ENCODE assay signal across 18 cellular contexts in the genomic region with DNA sequence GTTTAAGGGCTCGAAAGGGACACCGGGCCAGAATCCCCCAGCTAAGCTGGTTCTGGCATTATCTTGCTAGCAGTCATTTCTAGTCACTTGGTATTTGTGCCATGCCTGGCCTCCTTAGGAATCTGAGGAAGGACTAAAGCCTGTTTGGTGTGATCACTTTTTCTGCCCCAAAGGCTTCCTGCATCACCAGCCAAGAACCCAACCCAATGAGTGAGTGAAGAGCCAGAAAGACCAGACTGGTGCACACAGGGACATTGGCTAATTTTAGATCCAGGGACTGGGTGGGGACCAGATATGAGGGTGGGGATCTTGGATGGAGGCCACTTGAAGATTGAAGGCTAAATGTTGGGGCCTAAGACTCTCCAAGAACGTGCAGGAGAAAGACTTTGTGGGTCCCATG.
"Had no signal": no experiment of that assay in that cellular context is flagged by ENCODE, and none has a peak within 500 bp of the region (broad histone marks: within the 10 kb centered on the region; RNA-seq: fewer than 3 reads in every experiment).

No MANE protein-coding gene starts in this region.

- H3K27ac ChIP-seq: colonic mucosa, dorsolateral prefrontal cortex, thyroid gland had no signal

- H3K9me3 ChIP-seq: colonic mucosa, thyroid gland had no signal

- ATAC-seq: activated CD8-positive, alpha-beta T cell treated with anti-CD3 and anti-CD28 coated beads, Interleukin-2, amount 10 ng/mL, durations not matched to agents 7 days and 5 days; stimulated activated naive CD8-positive, alpha-beta T cell treated with anti-CD3 and anti-CD28 coated beads, Interleukin-15, Interleukin-2, amounts not matched to agents 100 U/mL and 50 U/mL, for 24 hours had no signal

- H3K36me3 ChIP-seq: colonic mucosa, thyroid gland had no signal

- H3K4me3 ChIP-seq: colonic mucosa, dorsolateral prefrontal cortex, thyroid gland had no signal

- H3K27me3 ChIP-seq: colonic mucosa, dorsolateral prefrontal cortex, thyroid gland had no signal

- H3K4me1 ChIP-seq: colonic mucosa had no signal

- DNase-seq: activated CD4-positive, alpha-beta T cell treated with anti-CD3 and anti-CD28 coated beads for 1 hour; activated CD4-positive, alpha-beta T cell treated with anti-CD3 and anti-CD28 coated beads, Interleukin-2, amount 50 U/mL, for 1 hour; activated CD8-positive, alpha-beta T cell treated with anti-CD3 and anti-CD28 coated beads, Interleukin-2, amount 10 ng/mL, durations not matched to agents 7 days and 5 days; activated gamma-delta T cell treated with Interleukin-2 at 50 U/mL for 16 hours; activated T-cell treated with anti-CD3 and anti-CD28 coated beads, Interleukin-2, amount 50 U/mL, for 1 hour; anterior cingulate cortex; colonic mucosa; dorsolateral prefrontal cortex; foreskin melanocyte; hippocampal formation; occipital lobe; posterior cingulate gyrus; stimulated activated CD4-positive, alpha-beta T cell treated with anti-CD3 and anti-CD28 coated beads, Interleukin-12 subunit alpha, Interleukin-12 subunit beta, amount 100 ng/mL, for 4 hours; stimulated activated CD4-positive, alpha-beta T cell treated with anti-CD3 and anti-CD28 coated beads, Interleukin-4, amount 100 ng/mL, for 4 hours; stimulated activated naive CD8-positive, alpha-beta T cell treated with anti-CD3 and anti-CD28 coated beads, Interleukin-15, Interleukin-2, amounts not matched to agents 100 U/mL and 50 U/mL, for 24 hours; substantia nigra; T-helper 9 cell; thyroid gland had no signal
